ENCODE assay signal across 1 cellular context in genomic region chr6:55875420-55875819, GRCh38.
TF ChIP-seq lines count a peak whose summit lies in the region.

Gene BMP5 (minus strand): TSS chr6:55875590. CDS start chr6:55874865, 725 bp downstream.

TF ChIP-seq in H1, 55 proteins besides CTCF, POLR2A, EP300 and RAD21 (continued from another document):
- peak; percentile 74 for TF ChIP-seq CHD7 (IDR thresholded peaks at IDR 0.05; ENCODE audit: insufficient replicate concordance, low read length)
- no peak for TF ChIP-seq CBX8 (IDR thresholded peaks at IDR 0.05; ENCODE audit: borderline replicate concordance, low read depth, low read length)
